ENCODE assay signal across 1 cellular context in the genomic region with DNA sequence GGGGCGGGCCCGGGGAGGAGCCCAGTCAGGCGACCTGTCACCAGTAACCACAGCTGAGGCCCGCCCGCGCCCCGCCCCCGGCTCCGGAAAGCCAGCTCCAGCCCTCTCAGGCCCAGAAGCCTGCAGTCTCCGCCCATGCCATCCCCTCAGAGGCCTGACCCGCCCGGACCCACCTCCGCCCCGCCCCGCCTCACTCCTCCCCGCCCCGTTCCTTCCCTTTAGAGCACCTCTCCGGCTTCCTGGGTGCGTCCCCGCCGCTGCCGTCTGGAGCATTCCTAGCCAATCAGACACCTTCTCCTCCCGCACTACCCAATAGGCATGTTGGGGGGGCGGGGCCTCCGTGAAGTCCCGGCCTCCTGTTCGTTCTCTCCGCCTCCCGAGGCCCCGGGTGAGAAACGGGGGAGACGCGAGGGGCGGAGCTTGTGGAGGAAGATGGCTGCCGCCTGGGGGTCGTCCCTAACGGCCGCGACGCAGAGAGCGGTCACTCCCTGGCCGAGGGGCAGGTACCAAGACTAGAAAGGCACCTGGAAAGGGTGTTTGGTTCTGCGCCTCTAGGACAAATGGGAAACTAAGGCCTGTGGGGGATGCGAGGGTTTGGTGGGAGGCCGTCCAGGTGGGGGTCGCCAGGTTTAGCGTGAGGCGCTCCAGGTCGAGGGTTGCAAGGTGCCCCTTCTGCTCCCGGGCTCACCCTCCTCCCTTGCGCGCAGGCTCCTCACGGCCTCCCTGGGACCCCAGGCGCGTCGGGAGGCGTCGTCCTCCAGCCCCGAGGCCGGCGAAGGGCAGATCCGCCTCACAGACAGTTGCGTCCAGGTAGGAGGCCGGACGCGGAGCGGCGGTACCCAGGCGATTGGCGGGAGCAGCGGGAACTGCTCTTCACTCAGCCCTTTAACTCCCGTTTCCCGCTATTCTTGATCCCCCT.
TF ChIP-seq lines count a peak whose summit lies in the region.

A gene with protein sequence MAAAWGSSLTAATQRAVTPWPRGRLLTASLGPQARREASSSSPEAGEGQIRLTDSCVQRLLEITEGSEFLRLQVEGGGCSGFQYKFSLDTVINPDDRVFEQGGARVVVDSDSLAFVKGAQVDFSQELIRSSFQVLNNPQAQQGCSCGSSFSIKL (plus strand): TSS at position 423 of the 919 bp plus-strand sequence. CDS start 10 bp downstream, at position 433.

TF ChIP-seq in GM12878, 131 proteins besides CTCF, POLR2A, EP300 and RAD21 (continued from another document and continues in another):
- TF ChIP-seq, protein P1, sequence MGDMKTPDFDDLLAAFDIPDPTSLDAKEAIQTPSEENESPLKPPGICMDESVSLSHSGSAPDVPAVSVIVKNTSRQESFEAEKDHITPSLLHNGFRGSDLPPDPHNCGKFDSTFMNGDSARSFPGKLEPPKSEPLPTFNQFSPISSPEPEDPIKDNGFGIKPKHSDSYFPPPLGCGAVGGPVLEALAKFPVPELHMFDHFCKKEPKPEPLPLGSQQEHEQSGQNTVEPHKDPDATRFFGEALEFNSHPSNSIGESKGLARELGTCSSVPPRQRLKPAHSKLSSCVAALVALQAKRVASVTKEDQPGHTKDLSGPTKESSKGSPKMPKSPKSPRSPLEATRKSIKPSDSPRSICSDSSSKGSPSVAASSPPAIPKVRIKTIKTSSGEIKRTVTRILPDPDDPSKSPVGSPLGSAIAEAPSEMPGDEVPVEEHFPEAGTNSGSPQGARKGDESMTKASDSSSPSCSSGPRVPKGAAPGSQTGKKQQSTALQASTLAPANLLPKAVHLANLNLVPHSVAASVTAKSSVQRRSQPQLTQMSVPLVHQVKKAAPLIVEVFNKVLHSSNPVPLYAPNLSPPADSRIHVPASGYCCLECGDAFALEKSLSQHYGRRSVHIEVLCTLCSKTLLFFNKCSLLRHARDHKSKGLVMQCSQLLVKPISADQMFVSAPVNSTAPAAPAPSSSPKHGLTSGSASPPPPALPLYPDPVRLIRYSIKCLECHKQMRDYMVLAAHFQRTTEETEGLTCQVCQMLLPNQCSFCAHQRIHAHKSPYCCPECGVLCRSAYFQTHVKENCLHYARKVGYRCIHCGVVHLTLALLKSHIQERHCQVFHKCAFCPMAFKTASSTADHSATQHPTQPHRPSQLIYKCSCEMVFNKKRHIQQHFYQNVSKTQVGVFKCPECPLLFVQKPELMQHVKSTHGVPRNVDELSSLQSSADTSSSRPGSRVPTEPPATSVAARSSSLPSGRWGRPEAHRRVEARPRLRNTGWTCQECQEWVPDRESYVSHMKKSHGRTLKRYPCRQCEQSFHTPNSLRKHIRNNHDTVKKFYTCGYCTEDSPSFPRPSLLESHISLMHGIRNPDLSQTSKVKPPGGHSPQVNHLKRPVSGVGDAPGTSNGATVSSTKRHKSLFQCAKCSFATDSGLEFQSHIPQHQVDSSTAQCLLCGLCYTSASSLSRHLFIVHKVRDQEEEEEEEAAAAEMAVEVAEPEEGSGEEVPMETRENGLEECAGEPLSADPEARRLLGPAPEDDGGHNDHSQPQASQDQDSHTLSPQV (IDR thresholded peaks at IDR 0.05), result no peak
- no peak for TF ChIP-seq SIN3A (IDR thresholded peaks at IDR 0.05; ENCODE audit: low read depth, low read length)
- TF ChIP-seq, protein P2, sequence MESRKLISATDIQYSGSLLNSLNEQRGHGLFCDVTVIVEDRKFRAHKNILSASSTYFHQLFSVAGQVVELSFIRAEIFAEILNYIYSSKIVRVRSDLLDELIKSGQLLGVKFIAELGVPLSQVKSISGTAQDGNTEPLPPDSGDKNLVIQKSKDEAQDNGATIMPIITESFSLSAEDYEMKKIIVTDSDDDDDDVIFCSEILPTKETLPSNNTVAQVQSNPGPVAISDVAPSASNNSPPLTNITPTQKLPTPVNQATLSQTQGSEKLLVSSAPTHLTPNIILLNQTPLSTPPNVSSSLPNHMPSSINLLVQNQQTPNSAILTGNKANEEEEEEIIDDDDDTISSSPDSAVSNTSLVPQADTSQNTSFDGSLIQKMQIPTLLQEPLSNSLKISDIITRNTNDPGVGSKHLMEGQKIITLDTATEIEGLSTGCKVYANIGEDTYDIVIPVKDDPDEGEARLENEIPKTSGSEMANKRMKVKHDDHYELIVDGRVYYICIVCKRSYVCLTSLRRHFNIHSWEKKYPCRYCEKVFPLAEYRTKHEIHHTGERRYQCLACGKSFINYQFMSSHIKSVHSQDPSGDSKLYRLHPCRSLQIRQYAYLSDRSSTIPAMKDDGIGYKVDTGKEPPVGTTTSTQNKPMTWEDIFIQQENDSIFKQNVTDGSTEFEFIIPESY (IDR thresholded peaks at IDR 0.05), result no peak
- TF ChIP-seq, protein P3, sequence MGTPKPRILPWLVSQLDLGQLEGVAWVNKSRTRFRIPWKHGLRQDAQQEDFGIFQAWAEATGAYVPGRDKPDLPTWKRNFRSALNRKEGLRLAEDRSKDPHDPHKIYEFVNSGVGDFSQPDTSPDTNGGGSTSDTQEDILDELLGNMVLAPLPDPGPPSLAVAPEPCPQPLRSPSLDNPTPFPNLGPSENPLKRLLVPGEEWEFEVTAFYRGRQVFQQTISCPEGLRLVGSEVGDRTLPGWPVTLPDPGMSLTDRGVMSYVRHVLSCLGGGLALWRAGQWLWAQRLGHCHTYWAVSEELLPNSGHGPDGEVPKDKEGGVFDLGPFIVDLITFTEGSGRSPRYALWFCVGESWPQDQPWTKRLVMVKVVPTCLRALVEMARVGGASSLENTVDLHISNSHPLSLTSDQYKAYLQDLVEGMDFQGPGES (IDR thresholded peaks at IDR 0.05), result peak; percentile 83
- 0 out of 2 replicates have a peak, but pooled peaks have one; percentile 33 for TF ChIP-seq BACH1 (IDR thresholded peaks at IDR 0.05; ENCODE audit: borderline replicate concordance)
- TF ChIP-seq JUND (IDR thresholded peaks at IDR 0.05; ENCODE audit: low read depth, low read length), result no peak
- TF ChIP-seq, protein P4, sequence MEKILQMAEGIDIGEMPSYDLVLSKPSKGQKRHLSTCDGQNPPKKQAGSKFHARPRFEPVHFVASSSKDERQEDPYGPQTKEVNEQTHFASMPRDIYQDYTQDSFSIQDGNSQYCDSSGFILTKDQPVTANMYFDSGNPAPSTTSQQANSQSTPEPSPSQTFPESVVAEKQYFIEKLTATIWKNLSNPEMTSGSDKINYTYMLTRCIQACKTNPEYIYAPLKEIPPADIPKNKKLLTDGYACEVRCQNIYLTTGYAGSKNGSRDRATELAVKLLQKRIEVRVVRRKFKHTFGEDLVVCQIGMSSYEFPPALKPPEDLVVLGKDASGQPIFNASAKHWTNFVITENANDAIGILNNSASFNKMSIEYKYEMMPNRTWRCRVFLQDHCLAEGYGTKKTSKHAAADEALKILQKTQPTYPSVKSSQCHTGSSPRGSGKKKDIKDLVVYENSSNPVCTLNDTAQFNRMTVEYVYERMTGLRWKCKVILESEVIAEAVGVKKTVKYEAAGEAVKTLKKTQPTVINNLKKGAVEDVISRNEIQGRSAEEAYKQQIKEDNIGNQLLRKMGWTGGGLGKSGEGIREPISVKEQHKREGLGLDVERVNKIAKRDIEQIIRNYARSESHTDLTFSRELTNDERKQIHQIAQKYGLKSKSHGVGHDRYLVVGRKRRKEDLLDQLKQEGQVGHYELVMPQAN (conservative IDR thresholded peaks at IDR 0.05), result peak; percentile 49; the same call in 1 of the 2 replicates
- no peak for TF ChIP-seq TCF7 (IDR thresholded peaks at IDR 0.05; ENCODE audit: borderline replicate concordance)
- no peak for TF ChIP-seq BRCA1 (IDR thresholded peaks at IDR 0.05; ENCODE audit: low read depth, low read length)
- TF ChIP-seq, protein P5, sequence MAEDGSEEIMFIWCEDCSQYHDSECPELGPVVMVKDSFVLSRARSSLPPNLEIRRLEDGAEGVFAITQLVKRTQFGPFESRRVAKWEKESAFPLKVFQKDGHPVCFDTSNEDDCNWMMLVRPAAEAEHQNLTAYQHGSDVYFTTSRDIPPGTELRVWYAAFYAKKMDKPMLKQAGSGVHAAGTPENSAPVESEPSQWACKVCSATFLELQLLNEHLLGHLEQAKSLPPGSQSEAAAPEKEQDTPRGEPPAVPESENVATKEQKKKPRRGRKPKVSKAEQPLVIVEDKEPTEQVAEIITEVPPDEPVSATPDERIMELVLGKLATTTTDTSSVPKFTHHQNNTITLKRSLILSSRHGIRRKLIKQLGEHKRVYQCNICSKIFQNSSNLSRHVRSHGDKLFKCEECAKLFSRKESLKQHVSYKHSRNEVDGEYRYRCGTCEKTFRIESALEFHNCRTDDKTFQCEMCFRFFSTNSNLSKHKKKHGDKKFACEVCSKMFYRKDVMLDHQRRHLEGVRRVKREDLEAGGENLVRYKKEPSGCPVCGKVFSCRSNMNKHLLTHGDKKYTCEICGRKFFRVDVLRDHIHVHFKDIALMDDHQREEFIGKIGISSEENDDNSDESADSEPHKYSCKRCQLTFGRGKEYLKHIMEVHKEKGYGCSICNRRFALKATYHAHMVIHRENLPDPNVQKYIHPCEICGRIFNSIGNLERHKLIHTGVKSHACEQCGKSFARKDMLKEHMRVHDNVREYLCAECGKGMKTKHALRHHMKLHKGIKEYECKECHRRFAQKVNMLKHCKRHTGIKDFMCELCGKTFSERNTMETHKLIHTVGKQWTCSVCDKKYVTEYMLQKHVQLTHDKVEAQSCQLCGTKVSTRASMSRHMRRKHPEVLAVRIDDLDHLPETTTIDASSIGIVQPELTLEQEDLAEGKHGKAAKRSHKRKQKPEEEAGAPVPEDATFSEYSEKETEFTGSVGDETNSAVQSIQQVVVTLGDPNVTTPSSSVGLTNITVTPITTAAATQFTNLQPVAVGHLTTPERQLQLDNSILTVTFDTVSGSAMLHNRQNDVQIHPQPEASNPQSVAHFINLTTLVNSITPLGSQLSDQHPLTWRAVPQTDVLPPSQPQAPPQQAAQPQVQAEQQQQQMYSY (CRISPR knock-in tag; IDR thresholded peaks at IDR 0.05), result no peak
- TF ChIP-seq, protein P6, sequence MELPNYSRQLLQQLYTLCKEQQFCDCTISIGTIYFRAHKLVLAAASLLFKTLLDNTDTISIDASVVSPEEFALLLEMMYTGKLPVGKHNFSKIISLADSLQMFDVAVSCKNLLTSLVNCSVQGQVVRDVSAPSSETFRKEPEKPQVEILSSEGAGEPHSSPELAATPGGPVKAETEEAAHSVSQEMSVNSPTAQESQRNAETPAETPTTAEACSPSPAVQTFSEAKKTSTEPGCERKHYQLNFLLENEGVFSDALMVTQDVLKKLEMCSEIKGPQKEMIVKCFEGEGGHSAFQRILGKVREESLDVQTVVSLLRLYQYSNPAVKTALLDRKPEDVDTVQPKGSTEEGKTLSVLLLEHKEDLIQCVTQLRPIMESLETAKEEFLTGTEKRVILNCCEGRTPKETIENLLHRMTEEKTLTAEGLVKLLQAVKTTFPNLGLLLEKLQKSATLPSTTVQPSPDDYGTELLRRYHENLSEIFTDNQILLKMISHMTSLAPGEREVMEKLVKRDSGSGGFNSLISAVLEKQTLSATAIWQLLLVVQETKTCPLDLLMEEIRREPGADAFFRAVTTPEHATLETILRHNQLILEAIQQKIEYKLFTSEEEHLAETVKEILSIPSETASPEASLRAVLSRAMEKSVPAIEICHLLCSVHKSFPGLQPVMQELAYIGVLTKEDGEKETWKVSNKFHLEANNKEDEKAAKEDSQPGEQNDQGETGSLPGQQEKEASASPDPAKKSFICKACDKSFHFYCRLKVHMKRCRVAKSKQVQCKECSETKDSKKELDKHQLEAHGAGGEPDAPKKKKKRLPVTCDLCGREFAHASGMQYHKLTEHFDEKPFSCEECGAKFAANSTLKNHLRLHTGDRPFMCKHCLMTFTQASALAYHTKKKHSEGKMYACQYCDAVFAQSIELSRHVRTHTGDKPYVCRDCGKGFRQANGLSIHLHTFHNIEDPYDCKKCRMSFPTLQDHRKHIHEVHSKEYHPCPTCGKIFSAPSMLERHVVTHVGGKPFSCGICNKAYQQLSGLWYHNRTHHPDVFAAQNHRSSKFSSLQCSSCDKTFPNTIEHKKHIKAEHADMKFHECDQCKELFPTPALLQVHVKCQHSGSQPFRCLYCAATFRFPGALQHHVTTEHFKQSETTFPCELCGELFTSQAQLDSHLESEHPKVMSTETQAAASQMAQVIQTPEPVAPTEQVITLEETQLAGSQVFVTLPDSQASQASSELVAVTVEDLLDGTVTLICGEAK (IDR thresholded peaks at IDR 0.05; ENCODE audit: borderline replicate concordance), result no peak
- no peak for TF ChIP-seq ATF7 (IDR thresholded peaks at IDR 0.05; ENCODE audit: low read depth)
- TF ChIP-seq ZNF24 (IDR thresholded peaks at IDR 0.05), result no peak
- TF ChIP-seq RFX5 (IDR thresholded peaks at IDR 0.05; ENCODE audit: low read depth, low read length), result peak; percentile 73; the same call in 1 of the 2 replicates
- no peak for TF ChIP-seq BMI1 (IDR thresholded peaks at IDR 0.05; ENCODE audit: borderline replicate concordance)
- TF ChIP-seq, protein P7, sequence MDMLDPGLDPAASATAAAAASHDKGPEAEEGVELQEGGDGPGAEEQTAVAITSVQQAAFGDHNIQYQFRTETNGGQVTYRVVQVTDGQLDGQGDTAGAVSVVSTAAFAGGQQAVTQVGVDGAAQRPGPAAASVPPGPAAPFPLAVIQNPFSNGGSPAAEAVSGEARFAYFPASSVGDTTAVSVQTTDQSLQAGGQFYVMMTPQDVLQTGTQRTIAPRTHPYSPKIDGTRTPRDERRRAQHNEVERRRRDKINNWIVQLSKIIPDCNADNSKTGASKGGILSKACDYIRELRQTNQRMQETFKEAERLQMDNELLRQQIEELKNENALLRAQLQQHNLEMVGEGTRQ (IDR thresholded peaks at IDR 0.05; ENCODE audit: borderline replicate concordance, low read depth, low read length), result no peak
- no peak for TF ChIP-seq PAX8 (IDR thresholded peaks at IDR 0.05)
- TF ChIP-seq, protein P8, sequence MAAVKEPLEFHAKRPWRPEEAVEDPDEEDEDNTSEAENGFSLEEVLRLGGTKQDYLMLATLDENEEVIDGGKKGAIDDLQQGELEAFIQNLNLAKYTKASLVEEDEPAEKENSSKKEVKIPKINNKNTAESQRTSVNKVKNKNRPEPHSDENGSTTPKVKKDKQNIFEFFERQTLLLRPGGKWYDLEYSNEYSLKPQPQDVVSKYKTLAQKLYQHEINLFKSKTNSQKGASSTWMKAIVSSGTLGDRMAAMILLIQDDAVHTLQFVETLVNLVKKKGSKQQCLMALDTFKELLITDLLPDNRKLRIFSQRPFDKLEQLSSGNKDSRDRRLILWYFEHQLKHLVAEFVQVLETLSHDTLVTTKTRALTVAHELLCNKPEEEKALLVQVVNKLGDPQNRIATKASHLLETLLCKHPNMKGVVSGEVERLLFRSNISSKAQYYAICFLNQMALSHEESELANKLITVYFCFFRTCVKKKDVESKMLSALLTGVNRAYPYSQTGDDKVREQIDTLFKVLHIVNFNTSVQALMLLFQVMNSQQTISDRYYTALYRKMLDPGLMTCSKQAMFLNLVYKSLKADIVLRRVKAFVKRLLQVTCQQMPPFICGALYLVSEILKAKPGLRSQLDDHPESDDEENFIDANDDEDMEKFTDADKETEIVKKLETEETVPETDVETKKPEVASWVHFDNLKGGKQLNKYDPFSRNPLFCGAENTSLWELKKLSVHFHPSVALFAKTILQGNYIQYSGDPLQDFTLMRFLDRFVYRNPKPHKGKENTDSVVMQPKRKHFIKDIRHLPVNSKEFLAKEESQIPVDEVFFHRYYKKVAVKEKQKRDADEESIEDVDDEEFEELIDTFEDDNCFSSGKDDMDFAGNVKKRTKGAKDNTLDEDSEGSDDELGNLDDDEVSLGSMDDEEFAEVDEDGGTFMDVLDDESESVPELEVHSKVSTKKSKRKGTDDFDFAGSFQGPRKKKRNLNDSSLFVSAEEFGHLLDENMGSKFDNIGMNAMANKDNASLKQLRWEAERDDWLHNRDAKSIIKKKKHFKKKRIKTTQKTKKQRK (IDR thresholded peaks at IDR 0.05; ENCODE audit: low read depth, low read length), result no peak
- TF ChIP-seq LARP7 (IDR thresholded peaks at IDR 0.05), result peak; percentile 77; the same call in 1 of the 2 replicates
- no peak for TF ChIP-seq SMC3 (IDR thresholded peaks at IDR 0.05; ENCODE audit: borderline replicate concordance, low read length)
- no peak for TF ChIP-seq WRNIP1 (IDR thresholded peaks at IDR 0.05; ENCODE audit: borderline replicate concordance, low read depth, low read length)
- TF ChIP-seq RB1 (IDR thresholded peaks at IDR 0.05; ENCODE audit: borderline replicate concordance), result no peak; the same call in 1 of the 2 replicates
- no peak for TF ChIP-seq ZNF217 (IDR thresholded peaks at IDR 0.05)
- TF ChIP-seq CBX5 (IDR thresholded peaks at IDR 0.05; ENCODE audit: low read depth), result no peak
- TF ChIP-seq IKZF2 (IDR thresholded peaks at IDR 0.05), result no peak
- TF ChIP-seq NR2C2 (IDR thresholded peaks at IDR 0.05; ENCODE audit: borderline replicate concordance, control insufficient read depth, insufficient read length, low read depth), result no peak
